ENCODE assay signal across 10 cellular contexts in the genomic region with DNA sequence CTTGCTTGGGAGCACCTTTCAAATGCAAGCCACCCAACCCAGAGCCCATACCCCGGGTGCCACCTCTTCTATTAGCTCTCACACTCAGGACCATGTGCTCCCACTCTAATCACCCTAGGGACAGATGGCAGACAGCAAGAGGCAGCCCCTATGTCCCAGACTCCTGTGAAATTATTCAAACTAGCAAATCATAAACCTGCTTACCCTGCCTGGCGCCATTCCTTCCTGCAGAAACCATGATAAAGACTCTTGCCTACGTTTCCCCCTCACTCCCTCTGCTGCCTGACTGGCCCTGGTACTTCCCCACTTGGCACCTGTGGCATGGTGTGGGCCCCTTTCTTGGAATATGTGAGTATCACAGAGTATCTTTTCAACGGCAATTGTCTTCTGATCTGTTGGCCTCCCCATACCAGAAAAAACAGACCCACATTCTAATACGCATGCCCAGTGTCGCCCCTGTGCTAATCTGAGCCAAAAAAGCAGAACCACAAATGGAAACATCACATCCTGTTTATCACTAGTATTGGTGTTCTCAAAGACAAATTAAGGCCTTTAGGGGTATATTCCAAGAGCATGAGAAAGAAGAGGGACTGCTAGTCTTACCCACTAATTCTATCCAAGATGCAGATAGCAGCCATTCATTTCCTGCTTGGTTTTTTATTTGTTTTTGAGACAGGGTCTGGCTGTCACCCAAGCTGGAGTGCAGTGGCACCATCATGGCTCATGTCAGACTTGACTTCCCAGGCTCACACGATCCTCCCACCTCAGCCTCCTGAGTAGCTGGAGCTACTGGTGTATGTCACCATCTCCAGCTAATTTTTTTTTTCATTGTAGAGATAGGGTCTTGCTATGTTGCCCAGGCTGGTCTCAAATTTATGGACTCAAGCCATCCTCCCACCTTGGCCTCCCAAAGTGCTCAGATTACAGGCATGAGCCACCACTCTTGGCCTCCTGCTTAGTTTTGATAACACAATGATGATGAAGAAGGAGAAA. TPM values are rescaled to one million over a fixed set of nuclear protein-coding genes. Genes with fewer than 3 reads are reported as not detected.
DNase-seq lines count a peak whose midpoint lies in the region; TF ChIP-seq lines count a peak whose summit lies in the region.
"Had no signal": no experiment of that assay in that cellular context is flagged by ENCODE, and none has a peak within 500 bp of the region (broad histone marks: within the 10 kb centered on the region; RNA-seq: fewer than 3 reads in every experiment).

No MANE protein-coding gene starts in this region.

- CTCF ChIA-PET in activated naive CD4-positive, alpha-beta T cell treated with anti-CD3 and anti-CD28 coated beads for 36 hours (lab: Charles Lee), result interaction anchor here (0.7 to 1.3 kb wide), 3 partner anchors 17 to 913 kb away, joined by 3 to 4 read pairs (median 3); no protein-coding TSS in a partner anchor

- H3K27me3 Mint-ChIP-seq in activated naive CD4-positive, alpha-beta T cell treated with anti-CD3 and anti-CD28 coated beads for 36 hours (ENCODE audit: low read depth), result no peaks in the 10 kb centered on the region

- H3K27ac Mint-ChIP-seq in activated naive CD4-positive, alpha-beta T cell treated with anti-CD3 and anti-CD28 coated beads for 36 hours, result peak overlapping the region; percentile 44

- peaks cover 59% of the 10 kb centered on the region for H3K4me1 Mint-ChIP-seq in activated naive CD4-positive, alpha-beta T cell treated with anti-CD3 and anti-CD28 coated beads for 36 hours (ENCODE audit: low read depth)

- H3K9me3 Mint-ChIP-seq in activated naive CD4-positive, alpha-beta T cell treated with anti-CD3 and anti-CD28 coated beads for 36 hours, result peaks cover 3% of the 10 kb centered on the region

- peak; percentile 21 for DNase-seq in GM20000 (ENCODE audit: low spot score)
- DNase-seq in T-helper 2 cell, result peak in 4 of 5 experiments; percentile 42 to 78 (median 59)
- peak; percentile 74 for DNase-seq in activated naive CD4-positive, alpha-beta T cell treated with anti-CD3 and anti-CD28 coated beads for 36 hours
- DNase-seq in stimulated activated CD4-positive, alpha-beta T cell treated with anti-CD3 and anti-CD28 coated beads, Interleukin-2, amount 100 ng/mL, for 24 hours, result peak; percentile 35 to 61
- no peak for DNase-seq in SKM-1 (lab: John Stamatoyannopoulos, UW; ENCODE audit: unreplicated experiment)
- DNase-seq in NCI-H1092 (lab: John Stamatoyannopoulos, UW), result no peak
- DNase-seq in occipital lobe (lab: John Stamatoyannopoulos, UW), result no peak
- no peak for DNase-seq in NCI-H1048 (lab: John Stamatoyannopoulos, UW)
- DNase-seq: NCI-H1436, substantia nigra had no signal

- intact Hi-C loops in activated naive CD4-positive, alpha-beta T cell treated with anti-CD3 and anti-CD28 coated beads for 36 hours (cut with micrococcal nuclease), result loop anchor here (1.0 to 2.0 kb wide), 6 partner anchors 22 to 398 kb away; no protein-coding TSS in a partner anchor

- no peak for TF ChIP-seq CTCF in GM20000 (IDR thresholded peaks at IDR 0.05; ENCODE audit: extremely low read depth, missing control alignments)

- no peak overlapping the region for H3K4me3 Mint-ChIP-seq in activated naive CD4-positive, alpha-beta T cell treated with anti-CD3 and anti-CD28 coated beads for 36 hours

- H3K36me3 Mint-ChIP-seq in activated naive CD4-positive, alpha-beta T cell treated with anti-CD3 and anti-CD28 coated beads for 36 hours (ENCODE audit: low read depth), result no peaks in the 10 kb centered on the region

RNA-seq across cellular contexts. Expression of a gene that starts 44.1 kb away (rescaled TPM):
- total RNA-seq in activated naive CD4-positive, alpha-beta T cell treated with anti-CD3 and anti-CD28 coated beads for 36 hours, result 10 to 100 TPM; 39.9 to 44.2 TPM
- total RNA-seq in occipital lobe, result 41.5 TPM

Comparison
In these comparisons a context has a peak if more than half of its experiments do, and no peak if none do; other contexts are left out.
1. DNase-seq: peak in GM20000 (single experiment), T-helper 2 cell (4 of 5), activated naive CD4-positive, alpha-beta T cell treated with anti-CD3 and anti-CD28 coated beads for 36 hours (single experiment) and stimulated activated CD4-positive, alpha-beta T cell treated with anti-CD3 and anti-CD28 coated beads, Interleukin-2, amount 100 ng/mL, for 24 hours (2 of 2); none in SKM-1 (single experiment), NCI-H1092 (single experiment), occipital lobe (single experiment) and NCI-H1048 (single experiment).